17 cellular contexts compared by ENCODE assay signal in genomic region chr5:98639258-98639657, GRCh38.
"Had no signal": no experiment of that assay in that cellular context is flagged by ENCODE, and none has a peak within 500 bp of the region (broad histone marks: within the 10 kb centered on the region; RNA-seq: fewer than 3 reads in every experiment).

No MANE protein-coding gene starts in this region.

- ATAC-seq: activated CD4-positive, CD25-positive, alpha-beta regulatory T cell treated with anti-CD3 and anti-CD28 coated beads, Interleukin-2, amount 50 U/mL, for 24 hours; naive thymus-derived CD4-positive, alpha-beta T cell; right lobe of liver; stimulated activated naive CD8-positive, alpha-beta T cell treated with anti-CD3 and anti-CD28 coated beads, Interleukin-15, amount 100 ng/mL, for 72 hours had no signal

- DNase-seq: activated CD4-positive, alpha-beta T cell treated with anti-CD3 and anti-CD28 coated beads, Interleukin-2, amount 10 ng/mL, durations not matched to agents 7 days and 5 days; activated CD8-positive, alpha-beta memory T cell treated with anti-CD3 and anti-CD28 coated beads for 24 hours; activated gamma-delta T cell; effector CD8-positive, alpha-beta T cell; esophagus squamous epithelium; mesendoderm; naive thymus-derived CD4-positive, alpha-beta T cell; right lobe of liver; small intestine; stimulated activated CD4-positive, alpha-beta T cell treated with anti-CD3 and anti-CD28 coated beads, Interleukin-4, amount 100 ng/mL, for 1 hour; stimulated activated naive CD8-positive, alpha-beta T cell treated with anti-CD3 and anti-CD28 coated beads, Interleukin-15, amount 100 ng/mL, for 72 hours; transverse colon had no signal

- H3K4me1 ChIP-seq: ascending aorta, esophagus squamous epithelium, right lobe of liver, suprapubic skin, transverse colon, vagina had no signal

- H3K27ac ChIP-seq: ascending aorta, esophagus squamous epithelium, pancreas, right lobe of liver, suprapubic skin, transverse colon, vagina had no signal

- H3K36me3 ChIP-seq: ascending aorta, esophagus squamous epithelium, pancreas, right lobe of liver, suprapubic skin, transverse colon, vagina had no signal

- H3K9me3 ChIP-seq: ascending aorta, esophagus squamous epithelium, pancreas, right lobe of liver, suprapubic skin, transverse colon, vagina had no signal

- H3K4me3 ChIP-seq: ascending aorta, esophagus squamous epithelium, pancreas, right lobe of liver, suprapubic skin, transverse colon, vagina had no signal

- H3K27me3 ChIP-seq: ascending aorta, esophagus squamous epithelium, pancreas, right lobe of liver, suprapubic skin, transverse colon, vagina had no signal
